Comparison of ENCODE assay signal across 9 cellular contexts in genomic region chr12:43882578-43883178, GRCh38. TPM values are rescaled to one million over a fixed set of nuclear protein-coding genes. Genes with fewer than 3 reads are reported as not detected.
DNase-seq lines count a peak whose midpoint lies in the region; ATAC-seq and TF ChIP-seq lines count a peak whose summit lies in the region.
"Had no signal": no experiment of that assay in that cellular context is flagged by ENCODE, and none has a peak within 500 bp of the region (broad histone marks: within the 10 kb centered on the region; RNA-seq: fewer than 3 reads in every experiment).

No MANE protein-coding gene starts in this region.

- no peak for TF ChIP-seq EP300 in upper lobe of left lung (IDR thresholded peaks at IDR 0.05)

- POLR2A ChIA-PET in Panc1 (lab: Charles Lee), result no interaction called here

- no peaks in the 10 kb centered on the region for H3K27me3 ChIP-seq in Panc1 (ENCODE audit: control insufficient read depth, insufficient read depth, low read length)
- no peaks in the 10 kb centered on the region for H3K27me3 ChIP-seq in upper lobe of left lung

- H3K9me3 ChIP-seq in Panc1 (ENCODE audit: control insufficient read depth, insufficient read depth, low read depth, low read length) (no peaks in the 10 kb centered on the region), upper lobe of left lung (no peaks in the 10 kb centered on the region)

- CTCF ChIA-PET in Panc1 (lab: Charles Lee), result interaction anchor here (0.7 to 1.2 kb wide), 8 partner anchors 76 to 439 kb away, joined by 3 to 20 read pairs (median 3); partner anchors contain the start of genes IRAK4 and TWF1

- WGBS in upper lobe of left lung, 2 donors, result 7 to 17% methylated on average over 2 of the region's 2 CpGs

- TF ChIP-seq CTCF in 22Rv1 (IDR thresholded peaks at IDR 0.05) (peak; percentile 98), Panc1 (IDR thresholded peaks at IDR 0.05) (peak; percentile 87; the same call in 1 of the 2 replicates), cardiac fibroblast (IDR thresholded peaks at IDR 0.05; ENCODE audit: low read depth, low read length) (peak; percentile 81), upper lobe of left lung (IDR thresholded peaks at IDR 0.05) (peak; percentile 45 to 84 (median 72))

- in situ Hi-C loops in G401 (cut with HindIII; ENCODE audit: low sequenced_read_pairs), result loop anchor here (10.0 kb wide), 1 partner anchor 118 kb away; no protein-coding TSS in a partner anchor
- in situ Hi-C loops in Panc1 (cut with HindIII; ENCODE audit: low pct_unique_long_range_greater_than_20kb, low sequenced_read_pairs), result loop anchor here (10.0 kb wide), 1 partner anchor 118 kb away; no protein-coding TSS in a partner anchor

- H3K4me1 ChIP-seq in Panc1 (ENCODE audit: control insufficient read depth, insufficient read depth, low read length) (no peaks in the 10 kb centered on the region; the same call in 1 of the 2 replicates), upper lobe of left lung (no peaks in the 10 kb centered on the region)

- ATAC-seq in Panc1, result peak; percentile 92
- ATAC-seq in upper lobe of left lung (ENCODE audit: low FRiP score in 2 of 2), result peak in 1 of 2 donors; percentile 91

- BruUV-seq in Panc1 (replicated peaks; lab: Mats Ljungman, UMichigan), result no TSS peak

- DNase-seq in G401 (ENCODE audit: low spot score), result peak; percentile 56
- peak; percentile 43 for DNase-seq in H4 (ENCODE audit: low spot score)
- peak; percentile 41 for DNase-seq in Jurkat, Clone E6-1 (ENCODE audit: low read depth, low spot score)
- peak; percentile 56 for DNase-seq in Panc1 (ENCODE audit: low read depth, low spot score)
- DNase-seq in cardiac fibroblast (ENCODE audit: low read depth in 2 of 2), result peak; percentile 81
- peak; percentile 77 for DNase-seq in left kidney (ENCODE audit: low read depth, low spot score)
- peak in 1 of 2 donors; percentile 25 for DNase-seq in upper lobe of left lung

- intact Hi-C loops in Panc1 (cut with micrococcal nuclease; ENCODE audit: unreplicated experiment), result loop anchor here (1.0 to 5.0 kb wide), 4 partner anchors 106 to 435 kb away; partner anchors contain the start of genes IRAK4 and PUS7L

- TF ChIP-seq POLR2A in upper lobe of left lung (IDR thresholded peaks at IDR 0.05), result no peak

- no peaks in the 10 kb centered on the region for H3K36me3 ChIP-seq in Panc1 (ENCODE audit: control insufficient read depth, insufficient read depth, low read length)
- H3K36me3 ChIP-seq in upper lobe of left lung, result no peaks in the 10 kb centered on the region

- no peak overlapping the region for H3K27ac ChIP-seq in 22Rv1
- no peak overlapping the region for H3K27ac ChIP-seq in Panc1 (ENCODE audit: low read length)
- H3K27ac ChIP-seq in upper lobe of left lung, result no peak overlapping the region
- H3K27ac ChIP-seq: skin epidermis had no signal

- H3K4me3 ChIP-seq in Jurkat, Clone E6-1 (ENCODE audit: low read length), result no peak overlapping the region
- no peak overlapping the region for H3K4me3 ChIP-seq in Panc1 (ENCODE audit: low read depth in 2 of 2, low read length in 2 of 2)
- no peak overlapping the region for H3K4me3 ChIP-seq in cardiac fibroblast (replicated peaks in 1 of 2; ENCODE audit: low read depth in 2 of 2, low read length in 2 of 2)
- H3K4me3 ChIP-seq in upper lobe of left lung, result no peak overlapping the region
- H3K4me3 ChIP-seq: skin epidermis had no signal

RNA-seq across cellular contexts. Expression of gene TMEM117, which starts 46.8 kb away (rescaled TPM):
- 5.2 and 6.2 TPM in 2 replicates for total RNA-seq in G401 (2014; rRNA removed; shearing (Covaris generic))
- 7.2 and 8.5 TPM in 2 replicates for total RNA-seq in H4 (2014; rRNA removed; shearing (Covaris generic))
- 1.8 TPM for polyA plus RNA-seq in Jurkat, Clone E6-1 (2012; ENCODE audit: insufficient read depth, insufficient read length)
- total RNA-seq in Panc1 (2021; ENCODE audit: unreplicated experiment), result 5.5 TPM
- polyA plus RNA-seq in Panc1 (2012; ENCODE audit: insufficient read length), result 3.1 TPM
- total RNA-seq in upper lobe of left lung, result 1 to 10 TPM; 2.6 to 8.4 (median 4.2) TPM
